In the genomic region with DNA sequence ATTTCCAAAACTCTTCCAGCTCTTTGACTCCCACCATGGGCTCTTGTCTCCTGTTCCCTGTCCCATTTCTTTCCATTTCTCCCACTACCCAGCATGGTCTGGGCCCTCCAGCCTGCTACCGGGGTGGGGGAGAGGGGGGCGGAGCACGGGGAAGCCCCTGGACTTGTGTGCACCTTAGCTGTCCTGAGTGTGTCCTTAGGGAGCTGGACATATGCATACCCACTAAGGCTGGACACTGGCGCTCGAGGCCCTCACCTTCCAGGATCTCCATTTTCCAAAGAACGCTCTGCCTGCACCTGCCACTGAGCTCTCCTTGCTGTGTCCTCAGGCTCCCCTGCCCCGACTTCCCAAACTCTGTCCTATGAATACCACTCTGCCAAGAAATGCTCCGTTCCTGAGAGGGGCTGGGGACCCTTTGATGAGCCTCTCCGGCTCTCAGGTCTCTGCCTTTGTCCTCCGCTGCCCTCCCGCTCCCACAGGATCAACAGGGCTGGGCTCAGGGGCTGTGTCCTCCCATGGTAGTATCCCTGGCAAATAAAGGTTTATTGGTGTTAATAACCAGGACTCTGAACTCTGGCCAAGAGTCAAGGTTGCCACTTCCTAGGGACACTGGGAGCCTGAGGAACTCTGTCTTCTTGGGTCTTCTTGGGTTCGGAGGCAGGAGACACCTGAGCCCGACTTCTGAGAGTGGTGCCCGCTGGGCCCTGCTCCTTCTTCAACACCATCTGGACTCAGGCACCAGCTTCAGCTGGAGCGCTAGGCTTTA, we compare ENCODE assay signal across 1 cellular context.
TF ChIP-seq lines count a peak whose summit lies in the region.

No MANE protein-coding gene starts in this region.

TF ChIP-seq in K562, 482 proteins besides CTCF, POLR2A, EP300 and RAD21:
- TF ChIP-seq ARID1B (IDR thresholded peaks at IDR 0.05) (0 out of 2 replicates have a peak, but pooled peaks have one; percentile 1), YY1 (IDR thresholded peaks at IDR 0.05; ENCODE audit: borderline replicate concordance in 1 of 3, control insufficient read depth in 1 of 3, extremely low read depth in 1 of 3, insufficient read depth in 3 of 3, insufficient read length in 1 of 3, insufficient replicate concordance in 2 of 3, low read depth in 1 of 3, low read length in 2 of 3) (peak in 1 of 3 experiments; percentile 4), ZNF143 (CRISPR knock-in tag; IDR thresholded peaks at IDR 0.05) (0 out of 2 replicates have a peak, but pooled peaks have one; percentile 19), NR2C2 (CRISPR knock-in tag; IDR thresholded peaks at IDR 0.05) (no peak), NR2C2 (tag; IDR thresholded peaks at IDR 0.05) (peak; percentile 6; the same call in 1 of the 2 replicates), PTBP1 (IDR thresholded peaks at IDR 0.05; ENCODE audit: low read depth, low read length) (no peak)
- TF ChIP-seq, protein P1, sequence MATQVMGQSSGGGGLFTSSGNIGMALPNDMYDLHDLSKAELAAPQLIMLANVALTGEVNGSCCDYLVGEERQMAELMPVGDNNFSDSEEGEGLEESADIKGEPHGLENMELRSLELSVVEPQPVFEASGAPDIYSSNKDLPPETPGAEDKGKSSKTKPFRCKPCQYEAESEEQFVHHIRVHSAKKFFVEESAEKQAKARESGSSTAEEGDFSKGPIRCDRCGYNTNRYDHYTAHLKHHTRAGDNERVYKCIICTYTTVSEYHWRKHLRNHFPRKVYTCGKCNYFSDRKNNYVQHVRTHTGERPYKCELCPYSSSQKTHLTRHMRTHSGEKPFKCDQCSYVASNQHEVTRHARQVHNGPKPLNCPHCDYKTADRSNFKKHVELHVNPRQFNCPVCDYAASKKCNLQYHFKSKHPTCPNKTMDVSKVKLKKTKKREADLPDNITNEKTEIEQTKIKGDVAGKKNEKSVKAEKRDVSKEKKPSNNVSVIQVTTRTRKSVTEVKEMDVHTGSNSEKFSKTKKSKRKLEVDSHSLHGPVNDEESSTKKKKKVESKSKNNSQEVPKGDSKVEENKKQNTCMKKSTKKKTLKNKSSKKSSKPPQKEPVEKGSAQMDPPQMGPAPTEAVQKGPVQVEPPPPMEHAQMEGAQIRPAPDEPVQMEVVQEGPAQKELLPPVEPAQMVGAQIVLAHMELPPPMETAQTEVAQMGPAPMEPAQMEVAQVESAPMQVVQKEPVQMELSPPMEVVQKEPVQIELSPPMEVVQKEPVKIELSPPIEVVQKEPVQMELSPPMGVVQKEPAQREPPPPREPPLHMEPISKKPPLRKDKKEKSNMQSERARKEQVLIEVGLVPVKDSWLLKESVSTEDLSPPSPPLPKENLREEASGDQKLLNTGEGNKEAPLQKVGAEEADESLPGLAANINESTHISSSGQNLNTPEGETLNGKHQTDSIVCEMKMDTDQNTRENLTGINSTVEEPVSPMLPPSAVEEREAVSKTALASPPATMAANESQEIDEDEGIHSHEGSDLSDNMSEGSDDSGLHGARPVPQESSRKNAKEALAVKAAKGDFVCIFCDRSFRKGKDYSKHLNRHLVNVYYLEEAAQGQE (CRISPR knock-in tag; IDR thresholded peaks at IDR 0.05; ENCODE audit: low read depth), result no peak
- TF ChIP-seq, protein P2, sequence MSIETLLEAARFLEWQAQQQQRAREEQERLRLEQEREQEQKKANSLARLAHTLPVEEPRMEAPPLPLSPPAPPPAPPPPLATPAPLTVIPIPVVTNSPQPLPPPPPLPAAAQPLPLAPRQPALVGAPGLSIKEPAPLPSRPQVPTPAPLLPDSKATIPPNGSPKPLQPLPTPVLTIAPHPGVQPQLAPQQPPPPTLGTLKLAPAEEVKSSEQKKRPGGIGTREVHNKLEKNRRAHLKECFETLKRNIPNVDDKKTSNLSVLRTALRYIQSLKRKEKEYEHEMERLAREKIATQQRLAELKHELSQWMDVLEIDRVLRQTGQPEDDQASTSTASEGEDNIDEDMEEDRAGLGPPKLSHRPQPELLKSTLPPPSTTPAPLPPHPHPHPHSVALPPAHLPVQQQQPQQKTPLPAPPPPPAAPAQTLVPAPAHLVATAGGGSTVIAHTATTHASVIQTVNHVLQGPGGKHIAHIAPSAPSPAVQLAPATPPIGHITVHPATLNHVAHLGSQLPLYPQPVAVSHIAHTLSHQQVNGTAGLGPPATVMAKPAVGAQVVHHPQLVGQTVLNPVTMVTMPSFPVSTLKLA (conservative IDR thresholded peaks at IDR 0.05), result 0 out of 4 replicates have a peak, but pooled peaks of 1 of the 2 experiments have one; percentile 4
- TF ChIP-seq, protein P3, sequence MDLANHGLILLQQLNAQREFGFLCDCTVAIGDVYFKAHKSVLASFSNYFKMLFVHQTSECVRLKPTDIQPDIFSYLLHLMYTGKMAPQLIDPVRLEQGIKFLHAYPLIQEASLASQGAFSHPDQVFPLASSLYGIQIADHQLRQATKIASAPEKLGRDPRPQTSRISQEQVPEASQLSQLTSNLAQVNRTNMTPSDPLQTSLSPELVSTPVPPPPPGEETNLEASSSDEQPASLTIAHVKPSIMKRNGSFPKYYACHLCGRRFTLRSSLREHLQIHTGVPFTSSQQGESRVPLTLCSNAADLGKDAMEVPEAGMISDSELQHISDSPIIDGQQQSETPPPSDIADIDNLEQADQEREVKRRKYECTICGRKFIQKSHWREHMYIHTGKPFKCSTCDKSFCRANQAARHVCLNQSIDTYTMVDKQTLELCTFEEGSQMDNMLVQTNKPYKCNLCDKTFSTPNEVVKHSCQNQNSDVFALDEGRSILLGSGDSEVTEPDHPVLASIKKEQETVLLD (IDR thresholded peaks at IDR 0.05), result 0 out of 2 replicates have a peak, but pooled peaks have one; percentile 3
- TF ChIP-seq, protein P4, sequence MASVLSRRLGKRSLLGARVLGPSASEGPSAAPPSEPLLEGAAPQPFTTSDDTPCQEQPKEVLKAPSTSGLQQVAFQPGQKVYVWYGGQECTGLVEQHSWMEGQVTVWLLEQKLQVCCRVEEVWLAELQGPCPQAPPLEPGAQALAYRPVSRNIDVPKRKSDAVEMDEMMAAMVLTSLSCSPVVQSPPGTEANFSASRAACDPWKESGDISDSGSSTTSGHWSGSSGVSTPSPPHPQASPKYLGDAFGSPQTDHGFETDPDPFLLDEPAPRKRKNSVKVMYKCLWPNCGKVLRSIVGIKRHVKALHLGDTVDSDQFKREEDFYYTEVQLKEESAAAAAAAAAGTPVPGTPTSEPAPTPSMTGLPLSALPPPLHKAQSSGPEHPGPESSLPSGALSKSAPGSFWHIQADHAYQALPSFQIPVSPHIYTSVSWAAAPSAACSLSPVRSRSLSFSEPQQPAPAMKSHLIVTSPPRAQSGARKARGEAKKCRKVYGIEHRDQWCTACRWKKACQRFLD (CRISPR knock-in tag; IDR thresholded peaks at IDR 0.05), result no peak
